19 cellular contexts compared by ENCODE assay signal in genomic region chr3:17059966-17060560, GRCh38.
DNase-seq lines count a peak whose midpoint lies in the region; ATAC-seq, FAIRE-seq and TF ChIP-seq lines count a peak whose summit lies in the region.
"Had no signal": no experiment of that assay in that cellular context is flagged by ENCODE, and none has a peak within 500 bp of the region (broad histone marks: within the 10 kb centered on the region; RNA-seq: fewer than 3 reads in every experiment).

No MANE protein-coding gene starts in this region.

- peaks cover 28% of the 10 kb centered on the region for H3K4me1 ChIP-seq in psoas muscle
- H3K4me1 ChIP-seq in neuronal stem cell (ENCODE audit: control insufficient read depth in 2 of 2, insufficient read depth in 1 of 2, low read depth in 1 of 2, low read length in 2 of 2) = peaks cover 0 to 4% of the 10 kb centered on the region in 2 donors

- intact Hi-C loops in psoas muscle (cut with DNase I) = no loop called here
- intact Hi-C loops in activated T-helper 1 cell treated with anti-CD3 and anti-CD28 coated beads, Interleukin-12 subunit alpha, Interleukin-12 subunit beta, Interleukin-2, Interleukin-4 antibody, amounts not matched to agents 30 ng/mL and 10 ng/mL and 1 ng/mL, durations not matched to agents 14 hours and 24 hours and 36 hours (cut with micrococcal nuclease) = no loop called here

- H3K23ac ChIP-seq in neuronal stem cell (ENCODE audit: low read depth, low read length, poor library complexity) = no peak overlapping the region

- H3K27me3 ChIP-seq in psoas muscle (ENCODE audit: insufficient read depth in 3 of 3, low read length in 2 of 3) (no peaks in the 10 kb centered on the region), neuronal stem cell (ENCODE audit: control insufficient read depth in 3 of 3, insufficient read depth in 3 of 3, low read depth in 1 of 3, low read length in 3 of 3) (no peaks in the 10 kb centered on the region)

- H2BK5ac ChIP-seq in neuronal stem cell (ENCODE audit: low read length) = no peak overlapping the region

- FAIRE-seq in D721Med (lab: Jason Lieb, UNC) = peak; percentile 25
- FAIRE-seq: A204.1, GM12892, GM18507 had no signal

- no peak overlapping the region for H3K14ac ChIP-seq in neuronal stem cell (ENCODE audit: low read length)

- H3K36me3 ChIP-seq in psoas muscle (ENCODE audit: insufficient read depth in 1 of 2, low read depth in 1 of 2) (no peaks in the 10 kb centered on the region), neuronal stem cell (replicated peaks in 1 of 2; ENCODE audit: control insufficient read depth in 2 of 2, insufficient read depth in 2 of 2, low read length in 2 of 2) (no peaks in the 10 kb centered on the region)

- DNase-seq in D721Med (ENCODE audit: insufficient read length, low spot score) = no peak
- peak; percentile 16 for DNase-seq in NCI-H446 treated with DMSO at 0.1 percent for 48 hours (lab: John Stamatoyannopoulos, UW)
- DNase-seq in cerebellar cortex (ENCODE audit: low spot score) = peak; percentile 75
- no peak for DNase-seq in psoas muscle
- no peak for DNase-seq in neuronal stem cell (ENCODE audit: low spot score)
- DNase-seq in ACHN = no peak
- DNase-seq in activated T-helper 1 cell treated with anti-CD3 and anti-CD28 coated beads, Interleukin-12 subunit alpha, Interleukin-12 subunit beta, Interleukin-2, Interleukin-4 antibody, amounts not matched to agents 30 ng/mL and 10 ng/mL and 1 ng/mL, durations not matched to agents 14 hours and 24 hours and 36 hours (ENCODE audit: low spot score) = no peak
- DNase-seq: AML-193; CD4-positive, alpha-beta memory T cell; GDM1; GM23248; H7; HFFc6 had no signal

- in situ Hi-C loops in ACHN (cut with HindIII; ENCODE audit: low pct_ligation_motif_present, low pct_unique_long_range_greater_than_20kb, low sequenced_read_pairs) = no loop called here

- no peaks in the 10 kb centered on the region for H3K79me1 ChIP-seq in neuronal stem cell (ENCODE audit: low read depth, low read length)

- H3K9me3 ChIP-seq in psoas muscle (no peaks in the 10 kb centered on the region), neuronal stem cell (replicated peaks in 1 of 2; ENCODE audit: control insufficient read depth in 2 of 2, insufficient read depth in 1 of 2, low read depth in 1 of 2, low read length in 2 of 2) (no peaks in the 10 kb centered on the region)

- no peak overlapping the region for H3K9ac ChIP-seq in neuronal stem cell (ENCODE audit: low read depth, low read length, poor library complexity)
- H3K9ac ChIP-seq: GM23248 had no signal

- TF ChIP-seq CTCF in D721Med (IDR thresholded peaks at IDR 0.05; ENCODE audit: insufficient read depth, missing control alignments) (no peak), psoas muscle (IDR thresholded peaks at IDR 0.05) (no peak)

- H4K8ac ChIP-seq in neuronal stem cell (ENCODE audit: low read depth, low read length) = no peak overlapping the region

- no peak overlapping the region for H2AK5ac ChIP-seq in neuronal stem cell (ENCODE audit: low read depth, low read length)

- H3K4me1 Mint-ChIP-seq in activated T-helper 1 cell treated with anti-CD3 and anti-CD28 coated beads, Interleukin-12 subunit alpha, Interleukin-12 subunit beta, Interleukin-2, Interleukin-4 antibody, amounts not matched to agents 30 ng/mL and 10 ng/mL and 1 ng/mL, durations not matched to agents 14 hours and 24 hours and 36 hours (ENCODE audit: low read depth) = peaks cover 19% of the 10 kb centered on the region

- H2AFZ ChIP-seq in neuronal stem cell (ENCODE audit: low read length) = no peak overlapping the region
- H2AFZ ChIP-seq: GM23248 had no signal

- no peak overlapping the region for H3K27ac Mint-ChIP-seq in activated T-helper 1 cell treated with anti-CD3 and anti-CD28 coated beads, Interleukin-12 subunit alpha, Interleukin-12 subunit beta, Interleukin-2, Interleukin-4 antibody, amounts not matched to agents 30 ng/mL and 10 ng/mL and 1 ng/mL, durations not matched to agents 14 hours and 24 hours and 36 hours
- H3K27ac Mint-ChIP-seq: HFFc6 had no signal

- no peak overlapping the region for H3K4me2 ChIP-seq in neuronal stem cell (ENCODE audit: insufficient read depth, low read length, poor library complexity, severe bottlenecking)

- no peaks in the 10 kb centered on the region for H3K9me3 Mint-ChIP-seq in activated T-helper 1 cell treated with anti-CD3 and anti-CD28 coated beads, Interleukin-12 subunit alpha, Interleukin-12 subunit beta, Interleukin-2, Interleukin-4 antibody, amounts not matched to agents 30 ng/mL and 10 ng/mL and 1 ng/mL, durations not matched to agents 14 hours and 24 hours and 36 hours
- H3K9me3 Mint-ChIP-seq: HFFc6 had no signal

- H3K4me3 Mint-ChIP-seq in activated T-helper 1 cell treated with anti-CD3 and anti-CD28 coated beads, Interleukin-12 subunit alpha, Interleukin-12 subunit beta, Interleukin-2, Interleukin-4 antibody, amounts not matched to agents 30 ng/mL and 10 ng/mL and 1 ng/mL, durations not matched to agents 14 hours and 24 hours and 36 hours = no peak overlapping the region
- H3K4me3 Mint-ChIP-seq: CD4-positive, alpha-beta memory T cell; HFFc6 had no signal

- peaks cover 20% of the 10 kb centered on the region for H3K36me3 Mint-ChIP-seq in activated T-helper 1 cell treated with anti-CD3 and anti-CD28 coated beads, Interleukin-12 subunit alpha, Interleukin-12 subunit beta, Interleukin-2, Interleukin-4 antibody, amounts not matched to agents 30 ng/mL and 10 ng/mL and 1 ng/mL, durations not matched to agents 14 hours and 24 hours and 36 hours (ENCODE audit: low read depth)

- 81 to 89% (median 83%) methylated on average over 6 of the region's 6 CpGs for WGBS in psoas muscle, 3 donors
- WGBS in neuronal stem cell (ENCODE audit: extremely low coverage in 2 of 2, insufficient read length in 2 of 2, insufficient replicate concordance in 1 of 2), 2 donors = no CpG with 5 or more reads among the region's 6 CpGs

- no peak overlapping the region for H2BK12ac ChIP-seq in neuronal stem cell (ENCODE audit: low read length)

- ATAC-seq in psoas muscle = no peak
- ATAC-seq: HCT116 had no signal

- no peak overlapping the region for H4K91ac ChIP-seq in neuronal stem cell (ENCODE audit: low read depth, low read length, poor library complexity)

- H3K27ac ChIP-seq in psoas muscle (peak overlapping the region; percentile 4), neuronal stem cell (replicated peaks; ENCODE audit: low read length) (no peak overlapping the region)
- H3K27ac ChIP-seq: C4-2B, GM23248, HL-60 had no signal

- H3K18ac ChIP-seq in neuronal stem cell (ENCODE audit: low read length) = no peak overlapping the region

- no peaks in the 10 kb centered on the region for H3K27me3 Mint-ChIP-seq in activated T-helper 1 cell treated with anti-CD3 and anti-CD28 coated beads, Interleukin-12 subunit alpha, Interleukin-12 subunit beta, Interleukin-2, Interleukin-4 antibody, amounts not matched to agents 30 ng/mL and 10 ng/mL and 1 ng/mL, durations not matched to agents 14 hours and 24 hours and 36 hours (ENCODE audit: insufficient read depth)
- H3K27me3 Mint-ChIP-seq: CD4-positive, alpha-beta memory T cell had no signal

- no peak overlapping the region for H2BK120ac ChIP-seq in neuronal stem cell (ENCODE audit: low read depth, low read length)

- no peak overlapping the region for H3K4ac ChIP-seq in neuronal stem cell (ENCODE audit: low read length)

- no peak overlapping the region for H2BK15ac ChIP-seq in neuronal stem cell (ENCODE audit: low read length)

- no peak overlapping the region for H3K4me3 ChIP-seq in psoas muscle
- no peak overlapping the region for H3K4me3 ChIP-seq in neuronal stem cell (ENCODE audit: low read length in 2 of 2)
- H3K4me3 ChIP-seq: GM23248 had no signal

Comparison
In these comparisons a context has a peak if more than half of its experiments do, and no peak if none do; other contexts are left out.
1. DNase-seq: peak in NCI-H446 treated with DMSO at 0.1 percent for 48 hours (single experiment) and cerebellar cortex (single experiment); none in D721Med (single experiment), psoas muscle (0 of 2), neuronal stem cell (single experiment), ACHN (single experiment) and activated T-helper 1 cell treated with anti-CD3 and anti-CD28 coated beads, Interleukin-12 subunit alpha, Interleukin-12 subunit beta, Interleukin-2, Interleukin-4 antibody, amounts not matched to agents 30 ng/mL and 10 ng/mL and 1 ng/mL, durations not matched to agents 14 hours and 24 hours and 36 hours (single experiment).